In the genomic region with DNA sequence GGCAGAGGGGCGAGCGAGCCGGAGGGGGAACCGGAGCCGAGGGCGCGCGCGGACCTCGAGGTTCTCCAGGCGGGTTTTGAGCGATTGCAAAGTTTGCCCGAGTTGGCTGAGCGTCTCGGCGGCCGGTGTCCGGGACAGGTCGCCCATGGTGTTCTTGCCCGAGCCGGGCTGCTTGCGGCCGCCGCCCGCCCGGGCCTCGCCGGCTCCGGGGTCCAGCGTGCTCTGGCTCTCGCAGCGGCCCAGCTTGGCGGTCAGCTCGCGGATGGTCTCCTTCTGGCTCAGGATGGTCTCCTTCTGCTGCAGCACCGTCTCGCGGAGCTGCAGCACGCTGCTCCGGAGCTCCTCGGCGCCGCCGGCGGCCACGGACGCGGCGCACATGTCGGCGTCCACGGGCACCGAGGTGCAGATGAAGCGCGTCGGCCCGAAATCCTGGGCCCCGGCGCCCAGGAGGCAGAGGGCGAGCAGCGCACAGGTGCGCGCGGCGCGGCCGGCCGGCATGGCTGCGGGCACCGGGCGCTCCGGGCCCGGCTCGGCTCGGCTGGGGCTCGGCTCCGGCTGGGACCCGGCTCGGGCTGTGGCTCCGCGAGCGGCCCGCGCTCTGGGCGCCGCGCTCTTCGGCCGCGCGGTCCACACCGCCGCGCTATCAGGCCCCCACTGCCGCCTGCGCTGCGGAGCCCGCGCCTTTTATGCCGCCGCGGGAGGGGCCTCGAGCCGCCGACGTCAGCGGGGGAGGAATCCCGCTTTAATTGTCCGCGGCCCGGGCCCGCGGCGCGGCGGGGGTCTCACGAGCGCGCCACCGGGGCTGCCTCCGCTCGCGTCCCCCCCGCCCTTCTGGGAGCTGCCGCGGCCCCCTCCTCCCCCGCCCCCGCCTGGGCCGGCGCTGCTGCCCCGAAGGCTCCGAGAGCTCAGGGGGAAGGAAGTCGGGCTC, we compare ENCODE assay signal across 1 cellular context.
A peak's percentile ranks its signal among the peaks of the same experiment; 100 is the strongest.
TF ChIP-seq lines count a peak whose summit lies in the region.

A gene with protein sequence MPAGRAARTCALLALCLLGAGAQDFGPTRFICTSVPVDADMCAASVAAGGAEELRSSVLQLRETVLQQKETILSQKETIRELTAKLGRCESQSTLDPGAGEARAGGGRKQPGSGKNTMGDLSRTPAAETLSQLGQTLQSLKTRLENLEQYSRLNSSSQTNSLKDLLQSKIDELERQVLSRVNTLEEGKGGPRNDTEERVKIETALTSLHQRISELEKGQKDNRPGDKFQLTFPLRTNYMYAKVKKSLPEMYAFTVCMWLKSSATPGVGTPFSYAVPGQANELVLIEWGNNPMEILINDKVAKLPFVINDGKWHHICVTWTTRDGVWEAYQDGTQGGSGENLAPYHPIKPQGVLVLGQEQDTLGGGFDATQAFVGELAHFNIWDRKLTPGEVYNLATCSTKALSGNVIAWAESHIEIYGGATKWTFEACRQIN (minus strand): TSS at position 659 of the 928 bp plus-strand sequence. CDS start 161 bp downstream, at position 498.

TF ChIP-seq in K562, 482 proteins besides CTCF, POLR2A, EP300 and RAD21 (continued from another document):
- TF ChIP-seq, protein P1, sequence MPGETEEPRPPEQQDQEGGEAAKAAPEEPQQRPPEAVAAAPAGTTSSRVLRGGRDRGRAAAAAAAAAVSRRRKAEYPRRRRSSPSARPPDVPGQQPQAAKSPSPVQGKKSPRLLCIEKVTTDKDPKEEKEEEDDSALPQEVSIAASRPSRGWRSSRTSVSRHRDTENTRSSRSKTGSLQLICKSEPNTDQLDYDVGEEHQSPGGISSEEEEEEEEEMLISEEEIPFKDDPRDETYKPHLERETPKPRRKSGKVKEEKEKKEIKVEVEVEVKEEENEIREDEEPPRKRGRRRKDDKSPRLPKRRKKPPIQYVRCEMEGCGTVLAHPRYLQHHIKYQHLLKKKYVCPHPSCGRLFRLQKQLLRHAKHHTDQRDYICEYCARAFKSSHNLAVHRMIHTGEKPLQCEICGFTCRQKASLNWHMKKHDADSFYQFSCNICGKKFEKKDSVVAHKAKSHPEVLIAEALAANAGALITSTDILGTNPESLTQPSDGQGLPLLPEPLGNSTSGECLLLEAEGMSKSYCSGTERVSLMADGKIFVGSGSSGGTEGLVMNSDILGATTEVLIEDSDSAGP (CRISPR knock-in tag; IDR thresholded peaks at IDR 0.05) = no peak
- TF ChIP-seq ZNF354B (CRISPR knock-in tag; IDR thresholded peaks at IDR 0.05) = no peak
- no peak for TF ChIP-seq NR2C1 (IDR thresholded peaks at IDR 0.05)
- TF ChIP-seq NR2C1 (tag; IDR thresholded peaks at IDR 0.05) = no peak
- peak; percentile 27; the same call in 1 of the 2 replicates for TF ChIP-seq ZBTB7A (IDR thresholded peaks at IDR 0.05; ENCODE audit: borderline replicate concordance, control insufficient read depth, low read depth, low read length)
TF ChIP-seq in K562: peak in this region for 3.
